24 cellular contexts compared by ENCODE assay signal in the genomic region with DNA sequence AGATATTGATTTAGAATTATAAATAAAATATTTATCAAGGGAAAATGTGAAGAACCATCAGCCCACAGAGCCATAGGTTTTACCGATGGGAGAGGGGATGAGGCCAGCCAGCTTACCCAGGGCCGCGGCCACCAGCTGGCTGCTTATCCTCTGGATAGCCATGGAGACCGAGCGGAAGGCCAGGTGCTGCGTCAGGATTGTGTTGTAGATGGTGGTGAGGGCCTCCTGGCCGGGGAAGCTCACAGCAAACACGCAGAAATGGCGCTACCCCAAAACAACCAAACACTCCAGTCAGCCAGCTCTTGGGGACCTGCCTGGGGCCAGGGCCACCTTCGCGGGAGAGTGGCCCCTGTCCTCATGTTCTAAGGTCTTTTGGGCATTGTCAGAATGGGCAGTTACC.
DNase-seq lines count a peak whose midpoint lies in the region; ATAC-seq and TF ChIP-seq lines count a peak whose summit lies in the region.
"Had no signal": no experiment of that assay in that cellular context is flagged by ENCODE, and none has a peak within 500 bp of the region (broad histone marks: within the 10 kb centered on the region; RNA-seq: fewer than 3 reads in every experiment).

No MANE protein-coding gene starts in this region.

- DNase-seq in NCI-H82 (lab: John Stamatoyannopoulos, UW) (peak; percentile 33), NCI-H82 treated with DMSO at 0.1 percent for 48 hours (lab: John Stamatoyannopoulos, UW; ENCODE audit: unreplicated experiment) (no peak), NCI-H1092 (lab: John Stamatoyannopoulos, UW) (peak; percentile 23), SHP77 treated with DMSO at 0.1 percent for 48 hours (lab: John Stamatoyannopoulos, UW) (peak; percentile 24), chondrocyte (ENCODE audit: low spot score) (peak; percentile 58), hepatic stellate cell (ENCODE audit: low spot score) (no peak), GM10248 (ENCODE audit: extremely low spot score) (no peak)
- DNase-seq: 8988T; ACHN; AML-193; BE2C; Calu3; CD4-positive, alpha-beta T cell; CD8-positive, alpha-beta memory T cell; COR-L47; DMS53; DMS79 treated with DMSO at 0.1 percent for 48 hours; GF-D8; H9 had no signal

- POLR2A ChIA-PET in GM10248 (lab: Yijun Ruan, JAX), result no interaction called here

- peaks cover 2% of the 10 kb centered on the region for H3K36me3 Mint-ChIP-seq in chondrocyte (ENCODE audit: low read depth)
- H3K36me3 Mint-ChIP-seq: CD14-positive monocyte; CD8-positive, alpha-beta memory T cell had no signal

- no peaks in the 10 kb centered on the region for H3K9me3 Mint-ChIP-seq in chondrocyte (ENCODE audit: low read depth)
- H3K9me3 Mint-ChIP-seq: CD14-positive monocyte; CD4-positive, alpha-beta T cell; GM23338; H9 had no signal

- peaks cover 3% of the 10 kb centered on the region for H3K4me1 Mint-ChIP-seq in chondrocyte (ENCODE audit: low read depth)

- TF ChIP-seq CTCF in chondrocyte (IDR thresholded peaks at IDR 0.05), result no peak
- TF ChIP-seq CTCF in GM10248 (IDR thresholded peaks at IDR 0.05; ENCODE audit: control extremely low read depth, extremely low read depth, low read depth, missing control alignments), result no peak

- H3K4me3 Mint-ChIP-seq in chondrocyte (ENCODE audit: unreplicated experiment), result no peak overlapping the region
- H3K4me3 Mint-ChIP-seq: CD14-positive monocyte; CD4-positive, alpha-beta T cell; CD8-positive, alpha-beta memory T cell; GM23338; H9 had no signal

- no peak overlapping the region for H3K27ac Mint-ChIP-seq in chondrocyte (ENCODE audit: unreplicated experiment)
- H3K27ac Mint-ChIP-seq: CD14-positive monocyte; CD4-positive, alpha-beta T cell; CD8-positive, alpha-beta memory T cell; GM23338; H9 had no signal

- H3K27me3 Mint-ChIP-seq in chondrocyte (ENCODE audit: low read depth), result peaks cover 5% of the 10 kb centered on the region

- CTCF ChIA-PET in GM10248 (lab: Yijun Ruan, JAX), result no interaction called here

- ATAC-seq in HG03025 (IDR thresholded peaks at IDR 0.05; ENCODE audit: low FRiP score, unreplicated experiment), result no peak
- ATAC-seq: A549, GM23338, HCT116 had no signal

Comparison
In these comparisons a context has a peak if more than half of its experiments do, and no peak if none do; other contexts are left out.
1. DNase-seq: peak in NCI-H82 (single experiment), NCI-H1092 (single experiment), SHP77 treated with DMSO at 0.1 percent for 48 hours (single experiment) and chondrocyte (single experiment); none in NCI-H82 treated with DMSO at 0.1 percent for 48 hours (single experiment), hepatic stellate cell (single experiment) and GM10248 (single experiment).